In genomic region chr7:1455955-1456354, GRCh38 we compare ENCODE assay signal across 1 cellular context.
TF ChIP-seq lines count a peak whose summit lies in the region.

No MANE protein-coding gene starts in this region.

TF ChIP-seq in H1, 55 proteins besides CTCF, POLR2A, EP300 and RAD21 (continued from another document):
- TF ChIP-seq SAP30 (IDR thresholded peaks at IDR 0.05; ENCODE audit: insufficient read depth, insufficient replicate concordance, low read length), result no peak
- TF ChIP-seq YY1 (IDR thresholded peaks at IDR 0.05; ENCODE audit: low read depth, low read length), result no peak
- no peak for TF ChIP-seq JUN (IDR thresholded peaks at IDR 0.05; ENCODE audit: low read depth, low read length)
- no peak for TF ChIP-seq SIX5 (IDR thresholded peaks at IDR 0.05; ENCODE audit: low read depth, low read length)
- TF ChIP-seq BRCA1 (IDR thresholded peaks at IDR 0.05; ENCODE audit: low read depth, low read length), result no peak
- TF ChIP-seq NRF1 (IDR thresholded peaks at IDR 0.05; ENCODE audit: low read depth, low read length), result no peak
- TF ChIP-seq SP4 (IDR thresholded peaks at IDR 0.05; ENCODE audit: low read length), result no peak
- TF ChIP-seq TCF12 (IDR thresholded peaks at IDR 0.05; ENCODE audit: low read depth, low read length), result no peak
- TF ChIP-seq RBBP5 (IDR thresholded peaks at IDR 0.05; ENCODE audit: borderline replicate concordance, low read depth, low read length), result no peak
- no peak for TF ChIP-seq EGR1 (IDR thresholded peaks at IDR 0.05; ENCODE audit: borderline replicate concordance, low read depth, low read length)
- no peak for TF ChIP-seq JUND (IDR thresholded peaks at IDR 0.05; ENCODE audit: low read length)
- no peak for TF ChIP-seq SUZ12 (IDR thresholded peaks at IDR 0.05; ENCODE audit: low read length)
- no peak for TF ChIP-seq RXRA (IDR thresholded peaks at IDR 0.05; ENCODE audit: insufficient read depth, low read depth, low read length)
- TF ChIP-seq PHF8 (conservative IDR thresholded peaks at IDR 0.05; ENCODE audit: low read depth, low read length), result no peak
- TF ChIP-seq KDM1A (IDR thresholded peaks at IDR 0.05; ENCODE audit: borderline replicate concordance, low read length), result no peak
- TF ChIP-seq GTF2F1 (IDR thresholded peaks at IDR 0.05; ENCODE audit: borderline replicate concordance, low read depth, low read length), result no peak
TF ChIP-seq in H1: peak in this region for 0.
